ENCODE assay signal across 14 cellular contexts in the genomic region with DNA sequence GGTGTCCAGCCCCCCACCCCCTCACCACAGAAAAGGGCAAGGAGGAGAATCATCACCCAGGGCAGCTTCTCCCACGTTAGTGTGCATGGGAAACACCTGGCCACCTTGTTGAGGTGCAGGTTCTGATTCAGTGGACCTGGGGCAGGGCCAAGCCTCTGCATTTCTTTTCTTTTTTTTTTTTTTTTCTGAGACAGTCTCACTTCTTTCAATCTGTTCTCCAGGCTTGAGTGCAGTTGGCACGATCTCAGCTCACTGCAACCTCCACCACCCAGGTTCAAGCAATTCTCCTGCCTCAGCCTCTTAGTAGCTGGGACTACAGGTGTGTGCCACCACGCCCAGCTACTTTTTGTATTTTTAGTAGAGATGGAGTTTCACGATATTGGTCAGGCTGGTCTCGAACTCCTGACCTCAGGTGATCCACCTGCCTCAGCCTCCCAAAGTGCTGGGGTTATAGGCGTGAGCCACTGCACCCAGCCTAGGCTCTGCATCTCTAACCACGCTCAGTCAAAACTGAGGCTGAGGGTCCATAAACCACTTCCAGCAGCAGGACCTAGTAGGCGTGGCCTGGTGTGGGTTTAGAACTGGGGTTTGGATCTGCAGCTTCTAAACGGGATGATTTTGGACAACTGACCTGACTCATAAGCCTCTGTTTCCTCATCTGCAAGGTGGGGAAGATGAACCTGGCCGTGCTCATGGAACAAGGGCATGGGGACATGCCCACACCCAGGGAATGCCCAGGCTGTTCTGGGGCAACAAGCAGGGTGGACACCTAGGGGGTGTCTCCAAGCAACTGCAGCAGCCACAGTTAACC. TPM values are rescaled to one million over a fixed set of nuclear protein-coding genes. Genes with fewer than 3 reads are reported as not detected.
DNase-seq lines count a peak whose midpoint lies in the region; ATAC-seq and TF ChIP-seq lines count a peak whose summit lies in the region.
"Had no signal": no experiment of that assay in that cellular context is flagged by ENCODE, and none has a peak within 500 bp of the region (broad histone marks: within the 10 kb centered on the region; RNA-seq: fewer than 3 reads in every experiment).

No MANE protein-coding gene starts in this region.

- POLR2A ChIA-PET in activated CD4-positive, alpha-beta memory T cell treated with anti-CD3 and anti-CD28 coated beads, Interleukin-2, amount 10 ng/mL, durations not matched to agents 7 days and 5 days (lab: Charles Lee) = interaction anchor here (1.5 to 1.6 kb wide), 2 partner anchors 19 to 31 kb away, joined by 5 to 9 read pairs; no protein-coding TSS in a partner anchor
- POLR2A ChIA-PET in activated CD4-positive, alpha-beta memory T cell treated with anti-CD3 and anti-CD28 coated beads for 36 hours (lab: Charles Lee) = no interaction called here

- intact Hi-C loops in activated CD4-positive, alpha-beta memory T cell treated with anti-CD3 and anti-CD28 coated beads for 36 hours (cut with micrococcal nuclease) = no loop called here
- intact Hi-C loops in sciatic nerve (cut with DNase I) = no loop called here

- no peak for DNase-seq in activated CD4-positive, alpha-beta memory T cell treated with anti-CD3 and anti-CD28 coated beads, Interleukin-2, amount 10 ng/mL, durations not matched to agents 7 days and 5 days
- no peak for DNase-seq in activated CD4-positive, alpha-beta memory T cell treated with anti-CD3 and anti-CD28 coated beads for 36 hours
- DNase-seq in activated CD8-positive, alpha-beta memory T cell treated with anti-CD3 and anti-CD28 coated beads, Interleukin-2, amount 50 U/mL, for 48 hours = peak; percentile 45
- DNase-seq in sciatic nerve (ENCODE audit: low spot score) (peak; percentile 26), NCI-H446 (lab: John Stamatoyannopoulos, UW) (no peak)
- DNase-seq: CD4-positive, CD25-positive, alpha-beta regulatory T cell; KG1; MG63; NCI-H1694 treated with DMSO at 0.1 percent for 48 hours; Right ventricle myocardium superior had no signal

- peaks cover 69% of the 10 kb centered on the region for H3K4me1 Mint-ChIP-seq in activated CD4-positive, alpha-beta memory T cell treated with anti-CD3 and anti-CD28 coated beads, Interleukin-2, amount 10 ng/mL, durations not matched to agents 7 days and 5 days
- peaks cover 3% of the 10 kb centered on the region for H3K4me1 Mint-ChIP-seq in activated CD4-positive, alpha-beta memory T cell treated with anti-CD3 and anti-CD28 coated beads for 36 hours (ENCODE audit: low read depth)

- ATAC-seq in sciatic nerve = no peak
- no peak for ATAC-seq in GM18502 (IDR thresholded peaks at IDR 0.05; ENCODE audit: poor library complexity, unreplicated experiment)
- ATAC-seq in GM19455 (IDR thresholded peaks at IDR 0.05; ENCODE audit: unreplicated experiment) = no peak

- peak overlapping the region; percentile 89 for H3K27ac ChIP-seq in C4-2B

- H3K27me3 Mint-ChIP-seq in activated CD4-positive, alpha-beta memory T cell treated with anti-CD3 and anti-CD28 coated beads, Interleukin-2, amount 10 ng/mL, durations not matched to agents 7 days and 5 days = peaks cover 6% of the 10 kb centered on the region
- H3K27me3 Mint-ChIP-seq in activated CD4-positive, alpha-beta memory T cell treated with anti-CD3 and anti-CD28 coated beads for 36 hours = no peaks in the 10 kb centered on the region
- H3K27me3 Mint-ChIP-seq: CD4-positive, CD25-positive, alpha-beta regulatory T cell had no signal

- no peaks in the 10 kb centered on the region for H3K36me3 Mint-ChIP-seq in activated CD4-positive, alpha-beta memory T cell treated with anti-CD3 and anti-CD28 coated beads, Interleukin-2, amount 10 ng/mL, durations not matched to agents 7 days and 5 days (ENCODE audit: low read depth)
- H3K36me3 Mint-ChIP-seq in activated CD4-positive, alpha-beta memory T cell treated with anti-CD3 and anti-CD28 coated beads for 36 hours = no peaks in the 10 kb centered on the region
- H3K36me3 Mint-ChIP-seq: CD4-positive, CD25-positive, alpha-beta regulatory T cell had no signal

- H3K27ac Mint-ChIP-seq in activated CD4-positive, alpha-beta memory T cell treated with anti-CD3 and anti-CD28 coated beads, Interleukin-2, amount 10 ng/mL, durations not matched to agents 7 days and 5 days = peak overlapping the region; percentile 51
- no peak overlapping the region for H3K27ac Mint-ChIP-seq in activated CD4-positive, alpha-beta memory T cell treated with anti-CD3 and anti-CD28 coated beads for 36 hours

- TF ChIP-seq CTCF in C4-2B (conservative IDR thresholded peaks at IDR 0.05) = no peak

- no peak overlapping the region for H3K4me3 Mint-ChIP-seq in activated CD4-positive, alpha-beta memory T cell treated with anti-CD3 and anti-CD28 coated beads, Interleukin-2, amount 10 ng/mL, durations not matched to agents 7 days and 5 days
- H3K4me3 Mint-ChIP-seq in activated CD4-positive, alpha-beta memory T cell treated with anti-CD3 and anti-CD28 coated beads for 36 hours = no peak overlapping the region
- H3K4me3 Mint-ChIP-seq: CD4-positive, CD25-positive, alpha-beta regulatory T cell had no signal

- H3K9me3 Mint-ChIP-seq in activated CD4-positive, alpha-beta memory T cell treated with anti-CD3 and anti-CD28 coated beads, Interleukin-2, amount 10 ng/mL, durations not matched to agents 7 days and 5 days = no peaks in the 10 kb centered on the region
- no peaks in the 10 kb centered on the region for H3K9me3 Mint-ChIP-seq in activated CD4-positive, alpha-beta memory T cell treated with anti-CD3 and anti-CD28 coated beads for 36 hours

- CTCF ChIA-PET in activated CD4-positive, alpha-beta memory T cell treated with anti-CD3 and anti-CD28 coated beads, Interleukin-2, amount 10 ng/mL, durations not matched to agents 7 days and 5 days (lab: Charles Lee) = interaction anchor here (1.4 to 4.7 kb wide), 3 partner anchors 19 to 37 kb away, joined by 4 to 25 read pairs (median 15); no protein-coding TSS in a partner anchor
- CTCF ChIA-PET in activated CD4-positive, alpha-beta memory T cell treated with anti-CD3 and anti-CD28 coated beads for 36 hours (lab: Charles Lee) = interaction anchor here (0.8 to 2.1 kb wide), 2 partner anchors 19 to 37 kb away, joined by 3 to 8 read pairs; no protein-coding TSS in a partner anchor

RNA-seq across cellular contexts. Expression of a gene that starts 0.7 kb away (rescaled TPM):
- total RNA-seq in activated CD4-positive, alpha-beta memory T cell treated with anti-CD3 and anti-CD28 coated beads, Interleukin-2, amount 10 ng/mL, durations not matched to agents 7 days and 5 days = under 1 TPM in 1 of 2 experiments, not detected in 1; 0.18 TPM
- total RNA-seq in activated CD4-positive, alpha-beta memory T cell treated with anti-CD3 and anti-CD28 coated beads for 36 hours = not detected
- total RNA-seq in sciatic nerve = 0.85 TPM
- total RNA-seq: CD4-positive, CD25-positive, alpha-beta regulatory T cell; Daoy; Right ventricle myocardium superior had no signal

RNA-seq across cellular contexts. Expression of a gene that starts 12.3 kb away (rescaled TPM):
- 1 to 10 TPM; 5.7 TPM for total RNA-seq in activated CD4-positive, alpha-beta memory T cell treated with anti-CD3 and anti-CD28 coated beads, Interleukin-2, amount 10 ng/mL, durations not matched to agents 7 days and 5 days
- total RNA-seq in activated CD4-positive, alpha-beta memory T cell treated with anti-CD3 and anti-CD28 coated beads for 36 hours = under 1 TPM; 0.33 to 0.36 TPM
- total RNA-seq in sciatic nerve = 1.1 TPM

RNA-seq across cellular contexts. Expression of a gene that starts 26.2 kb away (rescaled TPM):
- 10 to 100 TPM; 15.3 to 16.5 TPM for total RNA-seq in activated CD4-positive, alpha-beta memory T cell treated with anti-CD3 and anti-CD28 coated beads, Interleukin-2, amount 10 ng/mL, durations not matched to agents 7 days and 5 days
- total RNA-seq in activated CD4-positive, alpha-beta memory T cell treated with anti-CD3 and anti-CD28 coated beads for 36 hours = 10 to 100 TPM; 40.6 to 42.1 TPM
- 16.5 TPM for total RNA-seq in sciatic nerve

RNA-seq across cellular contexts. Expression of a gene that starts 38.3 kb away (rescaled TPM):
- 100 to 1,000 TPM in 1 of 2 experiments, 10 to 100 TPM in 1; 99.2 to 103 TPM for total RNA-seq in activated CD4-positive, alpha-beta memory T cell treated with anti-CD3 and anti-CD28 coated beads, Interleukin-2, amount 10 ng/mL, durations not matched to agents 7 days and 5 days
- 100 to 1,000 TPM; 127 to 139 TPM for total RNA-seq in activated CD4-positive, alpha-beta memory T cell treated with anti-CD3 and anti-CD28 coated beads for 36 hours
- total RNA-seq in sciatic nerve = 50.7 TPM

RNA-seq across cellular contexts. Expression of a gene that starts 45.9 kb away (rescaled TPM):
- total RNA-seq in activated CD4-positive, alpha-beta memory T cell treated with anti-CD3 and anti-CD28 coated beads, Interleukin-2, amount 10 ng/mL, durations not matched to agents 7 days and 5 days = 100 to 1,000 TPM; 101 to 110 TPM
- total RNA-seq in activated CD4-positive, alpha-beta memory T cell treated with anti-CD3 and anti-CD28 coated beads for 36 hours = 100 to 1,000 TPM; 101 to 106 TPM
- total RNA-seq in sciatic nerve = 128 TPM

Comparison
In these comparisons a context has a peak if more than half of its experiments do, and no peak if none do; other contexts are left out.
1. DNase-seq: peak in activated CD8-positive, alpha-beta memory T cell treated with anti-CD3 and anti-CD28 coated beads, Interleukin-2, amount 50 U/mL, for 48 hours (single experiment) and sciatic nerve (single experiment); none in activated CD4-positive, alpha-beta memory T cell treated with anti-CD3 and anti-CD28 coated beads, Interleukin-2, amount 10 ng/mL, durations not matched to agents 7 days and 5 days (single experiment), activated CD4-positive, alpha-beta memory T cell treated with anti-CD3 and anti-CD28 coated beads for 36 hours (single experiment) and NCI-H446 (0 of 2).